24 cellular contexts compared by ENCODE assay signal in the genomic region with DNA sequence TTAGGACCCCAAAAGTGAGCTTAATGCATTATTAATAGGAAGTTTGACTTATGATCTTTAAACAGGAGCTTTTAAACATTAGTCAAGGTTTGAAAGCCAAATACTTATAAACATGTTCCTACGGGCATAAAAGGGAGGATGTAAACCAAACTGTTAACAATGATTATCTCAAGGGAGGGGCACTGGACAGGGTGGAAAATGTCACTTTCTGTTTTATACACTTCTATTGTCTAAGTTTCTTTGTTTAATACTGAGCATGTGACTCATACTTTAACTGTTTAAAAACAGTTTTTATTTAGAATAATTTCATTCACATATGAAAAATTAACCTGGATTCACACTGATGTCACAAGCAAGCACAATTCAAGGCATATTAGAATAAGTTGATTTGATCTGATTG. TPM values are rescaled to one million over a fixed set of nuclear protein-coding genes. Genes with fewer than 3 reads are reported as not detected.
A peak's percentile ranks its signal among the peaks of the same experiment; 100 is the strongest.
DNase-seq lines count a peak whose midpoint lies in the region; ATAC-seq and TF ChIP-seq lines count a peak whose summit lies in the region.
"Had no signal": no experiment of that assay in that cellular context is flagged by ENCODE, and none has a peak within 500 bp of the region (broad histone marks: within the 10 kb centered on the region; RNA-seq: fewer than 3 reads in every experiment).

No MANE protein-coding gene starts in this region.

- no peak for TF ChIP-seq POLR2A in suprapubic skin (IDR thresholded peaks at IDR 0.05)

- peaks cover 23% of the 10 kb centered on the region for H3K4me1 ChIP-seq in suprapubic skin
- H3K4me1 ChIP-seq: ascending aorta, Peyer's patch had no signal

- TF ChIP-seq CTCF in MCF 10A (IDR thresholded peaks at IDR 0.05; ENCODE audit: unreplicated experiment) = no peak
- TF ChIP-seq CTCF in fibroblast of the aortic adventitia (IDR thresholded peaks at IDR 0.05; ENCODE audit: insufficient read depth, low read length) = no peak
- TF ChIP-seq CTCF in suprapubic skin (IDR thresholded peaks at IDR 0.05) = no peak

- H3K4me3 ChIP-seq in fibroblast of the aortic adventitia (ENCODE audit: low read depth, low read length) (no peak overlapping the region), suprapubic skin (no peak overlapping the region)
- H3K4me3 ChIP-seq: ascending aorta, dorsolateral prefrontal cortex, Peyer's patch, skin epidermis had no signal

- H3K27me3 ChIP-seq in suprapubic skin = no peaks in the 10 kb centered on the region
- H3K27me3 ChIP-seq: ascending aorta, Peyer's patch had no signal

- no peaks in the 10 kb centered on the region for H3K36me3 ChIP-seq in suprapubic skin
- H3K36me3 ChIP-seq: ascending aorta, Peyer's patch had no signal

- H3K27ac Mint-ChIP-seq in MCF 10A (ENCODE audit: low read depth, unreplicated experiment) (peak overlapping the region; percentile 88), T-helper 17 cell (no peak overlapping the region)
- H3K27ac Mint-ChIP-seq: activated CD8-positive, alpha-beta T cell treated with anti-CD3 and anti-CD28 coated beads, Interleukin-2, amount 10 ng/mL, durations not matched to agents 7 days and 5 days; activated naive CD8-positive, alpha-beta T cell treated with anti-CD3 and anti-CD28 coated beads for 36 hours; HFFc6; naive thymus-derived CD4-positive, alpha-beta T cell had no signal

- H3K9me3 ChIP-seq in suprapubic skin (no peaks in the 10 kb centered on the region), T-helper 17 cell (ENCODE audit: control insufficient read depth, low read length, poor library complexity, severe bottlenecking) (no peaks in the 10 kb centered on the region)
- H3K9me3 ChIP-seq: ascending aorta, Peyer's patch had no signal

- H3K27ac ChIP-seq in suprapubic skin = peak overlapping the region; percentile 64
- H3K27ac ChIP-seq: ascending aorta, Peyer's patch had no signal

- H3K4me3 Mint-ChIP-seq in MCF 10A (ENCODE audit: unreplicated experiment) (peak overlapping the region; percentile 22), T-helper 17 cell (no peak overlapping the region)
- H3K4me3 Mint-ChIP-seq: activated CD8-positive, alpha-beta T cell treated with anti-CD3 and anti-CD28 coated beads, Interleukin-2, amount 10 ng/mL, durations not matched to agents 7 days and 5 days; activated naive CD8-positive, alpha-beta T cell treated with anti-CD3 and anti-CD28 coated beads for 36 hours; central memory CD8-positive, alpha-beta T cell; HFFc6; naive thymus-derived CD4-positive, alpha-beta T cell had no signal

- intact Hi-C loops in MCF 10A (cut with micrococcal nuclease) = no loop called here

- peaks cover 37% of the 10 kb centered on the region for H3K4me1 Mint-ChIP-seq in MCF 10A (ENCODE audit: insufficient read depth, unreplicated experiment)
- no peaks in the 10 kb centered on the region for H3K4me1 Mint-ChIP-seq in T-helper 17 cell
- H3K4me1 Mint-ChIP-seq: central memory CD8-positive, alpha-beta T cell had no signal

- BruUV-seq in MCF 10A (replicated peaks; lab: Mats Ljungman, UMichigan) = no TSS peak

- DNase-seq in NCI-H69 (lab: John Stamatoyannopoulos, UW) (peak; percentile 13), MCF 10A (ENCODE audit: unreplicated experiment) (no peak), fibroblast of the aortic adventitia (ENCODE audit: low read depth) (peak; percentile 35), suprapubic skin (ENCODE audit: low spot score in 2 of 2) (no peak), T-helper 17 cell (no peak)
- no peak for DNase-seq in stimulated activated CD8-positive, alpha-beta memory T cell treated with anti-CD3 and anti-CD28 coated beads, Interleukin-4, amount 100 ng/mL, for 48 hours
- no peak for DNase-seq in stimulated activated CD4-positive, alpha-beta T cell treated with anti-CD3 and anti-CD28 coated beads, Interleukin-4, amount 100 ng/mL, for 4 hours
- DNase-seq: activated CD8-positive, alpha-beta T cell treated with anti-CD3 and anti-CD28 coated beads, Interleukin-2, amount 10 ng/mL, durations not matched to agents 7 days and 5 days; activated effector memory CD4-positive, alpha-beta T cell treated with Interleukin-2 at 50 U/mL for 16 hours; activated naive CD8-positive, alpha-beta T cell treated with anti-CD3 and anti-CD28 coated beads for 36 hours; activated T-cell treated with anti-CD3 and anti-CD28 coated beads for 4 hours; HFFc6; kidney glomerular epithelial cell; mesendoderm; naive thymus-derived CD4-positive, alpha-beta T cell; NCI-H446 treated with DMSO at 0.1 percent for 48 hours; NK-92 treated with Interleukin-12 subunit alpha and Interleukin-12 subunit beta, amount 100 ng/mL, for 24 hours; nucleus accumbens; Peyer's patch; stimulated activated CD4-positive, alpha-beta T cell treated with anti-CD3 and anti-CD28 coated beads, Interleukin-1b, Interleukin-23, amount 100 ng/mL, for 48 hours had no signal

- H3K36me3 Mint-ChIP-seq in MCF 10A (ENCODE audit: insufficient read depth, unreplicated experiment) (peaks cover 5% of the 10 kb centered on the region), T-helper 17 cell (ENCODE audit: low read depth) (no peaks in the 10 kb centered on the region)
- H3K36me3 Mint-ChIP-seq: activated naive CD8-positive, alpha-beta T cell treated with anti-CD3 and anti-CD28 coated beads for 36 hours; naive thymus-derived CD4-positive, alpha-beta T cell had no signal

- H3K27me3 Mint-ChIP-seq in MCF 10A (ENCODE audit: insufficient read depth, unreplicated experiment) = no peaks in the 10 kb centered on the region
- H3K27me3 Mint-ChIP-seq in T-helper 17 cell = no peaks in the 10 kb centered on the region
- H3K27me3 Mint-ChIP-seq: activated naive CD8-positive, alpha-beta T cell treated with anti-CD3 and anti-CD28 coated beads for 36 hours had no signal

- TF ChIP-seq EP300 in suprapubic skin (IDR thresholded peaks at IDR 0.05) = no peak

- WGBS in suprapubic skin = 28% methylated on average over 1 of the region's 1 CpG

- CTCF ChIA-PET in MCF 10A (lab: Yijun Ruan, JAX) = interaction anchor here (1.0 to 3.3 kb wide), 3 partner anchors 52 to 235 kb away, joined by 4 to 18 read pairs (median 5); no protein-coding TSS in a partner anchor

- ATAC-seq in T-helper 17 cell = no peak
- ATAC-seq: activated CD8-positive, alpha-beta T cell treated with anti-CD3 and anti-CD28 coated beads, Interleukin-2, amount 10 ng/mL, durations not matched to agents 7 days and 5 days; naive thymus-derived CD4-positive, alpha-beta T cell had no signal

- no peaks in the 10 kb centered on the region for H3K9me3 Mint-ChIP-seq in MCF 10A (ENCODE audit: unreplicated experiment)
- H3K9me3 Mint-ChIP-seq: activated naive CD8-positive, alpha-beta T cell treated with anti-CD3 and anti-CD28 coated beads for 36 hours; central memory CD8-positive, alpha-beta T cell; HFFc6 had no signal

- POLR2A ChIA-PET in MCF 10A (lab: Yijun Ruan, JAX) = interaction anchor here (0.6 to 3.4 kb wide), 20 partner anchors 7 to 183 kb away, joined by 3 to 104 read pairs (median 6); a partner anchor contains a TSS

RNA-seq across cellular contexts. Expression of a gene that starts 18.3 kb away (rescaled TPM):
- 315 and 323 TPM in 2 replicates for total RNA-seq in MCF 10A (2022)
- 4.0 and 29.1 TPM in 2 replicates for total RNA-seq in fibroblast of the aortic adventitia (ENCODE audit: low replicate concordance)
- 100 to 1,000 TPM in 3 of 4 donors, 10 to 100 TPM in 1; 89.6 to 204 (median 161) TPM for total RNA-seq in suprapubic skin
- total RNA-seq in T-helper 17 cell = 10 to 100 TPM; 61.7 to 79.5 TPM

Comparison
In these comparisons a context has a peak if more than half of its experiments do, and no peak if none do; other contexts are left out.
1. DNase-seq: peak in NCI-H69 (single experiment) and fibroblast of the aortic adventitia (single experiment); none in MCF 10A (single experiment), suprapubic skin (0 of 2), stimulated activated CD8-positive, alpha-beta memory T cell treated with anti-CD3 and anti-CD28 coated beads, Interleukin-4, amount 100 ng/mL, for 48 hours (single experiment), T-helper 17 cell (0 of 3) and stimulated activated CD4-positive, alpha-beta T cell treated with anti-CD3 and anti-CD28 coated beads, Interleukin-4, amount 100 ng/mL, for 4 hours (0 of 2).